13 cellular contexts compared by ENCODE assay signal in genomic region chr10:125538947-125539649, GRCh38.
A peak's percentile ranks its signal among the peaks of the same experiment; 100 is the strongest.
DNase-seq lines count a peak whose midpoint lies in the region; ATAC-seq and TF ChIP-seq lines count a peak whose summit lies in the region.
"Had no signal": no experiment of that assay in that cellular context is flagged by ENCODE, and none has a peak within 500 bp of the region (broad histone marks: within the 10 kb centered on the region; RNA-seq: fewer than 3 reads in every experiment).

No MANE protein-coding gene starts in this region.

- no peak overlapping the region for H3K27ac ChIP-seq in right cardiac atrium (ENCODE audit: low read length)
- H3K27ac ChIP-seq in transverse colon, result peak overlapping the region in 3 of 4 donors; percentile 15 to 35 (median 29)
- H3K27ac ChIP-seq: SJCRH30 had no signal

- no peaks in the 10 kb centered on the region for H3K4me1 ChIP-seq in right cardiac atrium (ENCODE audit: control insufficient read depth, insufficient read depth, low read length)
- peaks cover 4 to 15% (median 7%) of the 10 kb centered on the region in 4 donors for H3K4me1 ChIP-seq in transverse colon

- no peak for DNase-seq in Right ventricle myocardium inferior (ENCODE audit: missing footprints)
- DNase-seq in cardiac septum (ENCODE audit: low spot score), result no peak
- peak; percentile 30 for DNase-seq in NCI-H524 treated with DMSO at 0.1 percent for 48 hours (lab: John Stamatoyannopoulos, UW)
- peak; percentile 25 to 63 (median 56) for DNase-seq in right cardiac atrium
- DNase-seq in transverse colon, result peak; percentile 81
- DNase-seq: activated naive CD4-positive, alpha-beta T cell treated with Interleukin-2 at 50 U/mL for 16 hours; dermis blood vessel endothelial cell; mesenchymal stem cell; NCI-H1436 treated with DMSO at 0.1 percent for 48 hours had no signal

- 36% methylated on average over 11 of the region's 11 CpGs for WGBS in right cardiac atrium
- 30 to 60% methylated on average over 1 to 11 of the region's 11 CpGs for WGBS in transverse colon (ENCODE audit: low coverage in 1 of 2), 2 donors

- no peaks in the 10 kb centered on the region for H3K27me3 ChIP-seq in right cardiac atrium (ENCODE audit: control insufficient read depth, insufficient read depth)
- H3K27me3 ChIP-seq in transverse colon, result peaks cover 5% of the 10 kb centered on the region
- H3K27me3 ChIP-seq: SJCRH30 had no signal

- TF ChIP-seq CTCF in transverse colon (IDR thresholded peaks at IDR 0.05), result peak in 1 of 5 experiments; percentile 12

- TF ChIP-seq POLR2A in transverse colon (IDR thresholded peaks at IDR 0.05), result no peak

- in situ Hi-C loops in transverse colon (cut with MboI; ENCODE audit: low pct_ligation_motif_present in 1 of 4, low pct_unique_long_range_greater_than_20kb in 1 of 4, low sequenced_read_pairs in 3 of 4), result no loop called here

- ATAC-seq in Right ventricle myocardium inferior (peak; percentile 52), right cardiac atrium (peak; percentile 61 to 74), HG03439 (IDR thresholded peaks at IDR 0.05; ENCODE audit: unreplicated experiment) (no peak), GM21717 (IDR thresholded peaks at IDR 0.05; ENCODE audit: unreplicated experiment) (no peak), HG02884 (IDR thresholded peaks at IDR 0.05; ENCODE audit: unreplicated experiment) (no peak)

- TF ChIP-seq EP300 in transverse colon (IDR thresholded peaks at IDR 0.05; ENCODE audit: low read depth), result no peak

- H3K4me3 ChIP-seq in right cardiac atrium (ENCODE audit: low read length) (no peak overlapping the region), transverse colon (no peak overlapping the region)
- H3K4me3 ChIP-seq: SJCRH30 had no signal

- intact Hi-C loops in Right ventricle myocardium inferior (cut with DNase I) (no loop called here), cardiac septum (cut with DNase I) (no loop called here), right cardiac atrium (cut with DNase I) (no loop called here), transverse colon (cut with DNase I; ENCODE audit: low total_unique reads) (no loop called here)

- no peaks in the 10 kb centered on the region for H3K9me3 ChIP-seq in right cardiac atrium (ENCODE audit: control insufficient read depth, low read length)
- no peaks in the 10 kb centered on the region for H3K9me3 ChIP-seq in transverse colon
- H3K9me3 ChIP-seq: SJCRH30 had no signal

- no peaks in the 10 kb centered on the region for H3K36me3 ChIP-seq in transverse colon
- H3K36me3 ChIP-seq: SJCRH30 had no signal

Comparison
In these comparisons a context has a peak if more than half of its experiments do, and no peak if none do; other contexts are left out.
1. DNase-seq: peak in NCI-H524 treated with DMSO at 0.1 percent for 48 hours (single experiment), right cardiac atrium (3 of 3) and transverse colon (single experiment); none in Right ventricle myocardium inferior (single experiment) and cardiac septum (single experiment).
2. ATAC-seq: peak in Right ventricle myocardium inferior (single experiment) and right cardiac atrium (2 of 2); none in HG03439 (single experiment), GM21717 (single experiment) and HG02884 (single experiment).